In genomic region chr16:81585785-81586184, GRCh38 we compare ENCODE assay signal across 11 cellular contexts.
DNase-seq lines count a peak whose midpoint lies in the region; ATAC-seq, FAIRE-seq and TF ChIP-seq lines count a peak whose summit lies in the region.
"Had no signal": no experiment of that assay in that cellular context is flagged by ENCODE, and none has a peak within 500 bp of the region (broad histone marks: within the 10 kb centered on the region; RNA-seq: fewer than 3 reads in every experiment).

No MANE protein-coding gene starts in this region.

- H3K79me2 ChIP-seq in K562 (ENCODE audit: control insufficient read depth, insufficient read depth, low read length), result peaks cover 29% of the 10 kb centered on the region

- WGBS in K562 (ENCODE audit: insufficient coverage, low coverage, missing lambda C conversion rate), result 64% methylated on average over 8 of the region's 8 CpGs

- peak; percentile 29 for FAIRE-seq in K562 (lab: Jason Lieb, UNC)
- FAIRE-seq: G401.6 had no signal

- peak in 1 of 2 experiments; percentile 31; a peak in 1 of 4 replicates for TF ChIP-seq RAD21 in K562 (CRISPR knock-in tag; conservative IDR thresholded peaks at IDR 0.05 in 1 of 2, IDR thresholded peaks at IDR 0.05 in 1 of 2)

- H3K9me3 ChIP-seq in K562 (replicated peaks; ENCODE audit: control insufficient read depth, insufficient read depth, low read depth, low read length) (no peaks in the 10 kb centered on the region), MG63 (no peaks in the 10 kb centered on the region)

- CTCF ChIA-PET in K562 (lab: Yijun Ruan, JAX; ENCODE audit: low intra/inter-chr PET ratio), result interaction anchor here (0.6 to 2.5 kb wide), 2 partner anchors 182 to 184 kb away, joined by 3 to 15 read pairs; no protein-coding TSS in a partner anchor

- H3K27me3 ChIP-seq in K562 (ENCODE audit: control insufficient read depth in 2 of 2, insufficient read depth in 2 of 2, low read length in 2 of 2) (no peaks in the 10 kb centered on the region), MG63 (no peaks in the 10 kb centered on the region)

- H4K20me1 ChIP-seq in K562 (replicated peaks; ENCODE audit: control insufficient read depth, insufficient read depth, low read length), result peaks cover 38% of the 10 kb centered on the region; the same call in 1 of the 2 replicates

- in situ Hi-C loops in K562 (cut with MboI), result no loop called here

- H3K4me3 ChIP-seq in K562 (no peak overlapping the region), MG63 (no peak overlapping the region)
- H3K4me3 ChIP-seq: skin epidermis had no signal

- intact Hi-C loops in K562 (cut with micrococcal nuclease), result no loop called here

- TF ChIP-seq CTCF in C4-2B (conservative IDR thresholded peaks at IDR 0.05), result no peak; the same call in 1 of the 2 replicates
- TF ChIP-seq CTCF in K562 (IDR thresholded peaks at IDR 0.05 in 2 of 3, conservative IDR thresholded peaks at IDR 0.05 in 1 of 3; ENCODE audit: insufficient read depth in 2 of 3, low read depth in 1 of 3, low read length in 3 of 3), result peak; percentile 47 to 77 (median 68); a peak in 5 of 6 replicates

- no peak for TF ChIP-seq POLR2A in K562 (conservative IDR thresholded peaks at IDR 0.05)

- H3K9ac ChIP-seq in K562 (ENCODE audit: insufficient read depth in 1 of 2, low read depth in 2 of 2, low read length in 2 of 2), result peak overlapping the region in 1 of 2 experiments; percentile 83; a peak in 2 of 4 replicates

- BruUV-seq in K562 (replicated peaks; lab: Mats Ljungman, UMichigan), result no TSS peak

- POLR2A ChIA-PET in K562 (lab: Yijun Ruan, JAX), result interaction anchor here (1.0 kb wide), 1 partner anchor 49 kb away, joined by 3 read pairs; no protein-coding TSS in a partner anchor

- no peak for TF ChIP-seq EP300 in K562 (IDR thresholded peaks at IDR 0.05; ENCODE audit: low read length)

- DNase-seq in HuH-7 (ENCODE audit: low spot score), result peak; percentile 47
- peak; percentile 42 to 73 (median 62) for DNase-seq in K562 (ENCODE audit: extremely low read depth in 1 of 4, low spot score in 3 of 4)
- peak; percentile 32 for DNase-seq in left kidney (ENCODE audit: low read depth, low spot score)
- no peak for DNase-seq in T-helper 2 cell
- no peak for DNase-seq in MG63
- DNase-seq: NCI-H774 had no signal

- peaks cover 3% of the 10 kb centered on the region for H3K9me1 ChIP-seq in K562 (ENCODE audit: control insufficient read depth, insufficient read depth, low read length)

- H3K4me1 ChIP-seq in K562 (replicated peaks in 1 of 2; ENCODE audit: control insufficient read depth in 2 of 2, insufficient read depth in 2 of 2, low read length in 2 of 2), result peaks cover 7 to 15% of the 10 kb centered on the region in 2 experiments; a peak in 4 of 5 replicates

- H2AFZ ChIP-seq in K562 (ENCODE audit: low read depth, low read length), result no peak overlapping the region

- ATAC-seq in K562 (peak; percentile 66), GM18873 (IDR thresholded peaks at IDR 0.05; ENCODE audit: low FRiP score, unreplicated experiment) (no peak), HG02588 (IDR thresholded peaks at IDR 0.05; ENCODE audit: unreplicated experiment) (no peak)

- H3K36me3 ChIP-seq in K562 (ENCODE audit: control insufficient read depth, insufficient read depth, low read length) (peaks cover 4% of the 10 kb centered on the region; the same call in 1 of the 3 replicates), MG63 (peaks cover 5% of the 10 kb centered on the region)

- no peak overlapping the region for H3K4me2 ChIP-seq in K562 (ENCODE audit: insufficient read depth, low read length)

- H3K27ac ChIP-seq in C4-2B (peak overlapping the region; percentile 19; the same call in 1 of the 2 replicates), K562 (ENCODE audit: extremely low read depth, low read depth, low read length) (no peak overlapping the region)

TF ChIP-seq in K562, 482 proteins besides CTCF, POLR2A, EP300 and RAD21 (continues in another document):
- TF ChIP-seq STAT6 (CRISPR knock-in tag; IDR thresholded peaks at IDR 0.05) (no peak), HDGF (IDR thresholded peaks at IDR 0.05) (no peak), RBBP5 (IDR thresholded peaks at IDR 0.05; ENCODE audit: borderline replicate concordance, insufficient read depth, low read length, poor library complexity, severe bottlenecking) (peak; percentile 31), ZNF384 (IDR thresholded peaks at IDR 0.05; ENCODE audit: low read depth, low read length) (peak; percentile 85), U2AF1 (optimal IDR thresholded peaks at IDR 0.05; ENCODE audit: low read depth, low read length) (no peak), ATF4 (CRISPR knock-in tag; IDR thresholded peaks at IDR 0.05) (no peak), DPF2 (IDR thresholded peaks at IDR 0.05) (no peak), SMARCE1 (IDR thresholded peaks at IDR 0.05) (no peak), SMARCC2 (IDR thresholded peaks at IDR 0.05; ENCODE audit: low read depth) (no peak), FOXK2 (conservative IDR thresholded peaks at IDR 0.05 in 1 of 2, IDR thresholded peaks at IDR 0.05 in 1 of 2; ENCODE audit: low read depth in 2 of 2) (0 out of 4 replicates have a peak, but pooled peaks of 1 of the 2 experiments have one; percentile 57), XRCC5 (IDR thresholded peaks at IDR 0.05; ENCODE audit: low read depth, low read length) (no peak; the same call in 1 of the 2 replicates)
- TF ChIP-seq, protein P1, sequence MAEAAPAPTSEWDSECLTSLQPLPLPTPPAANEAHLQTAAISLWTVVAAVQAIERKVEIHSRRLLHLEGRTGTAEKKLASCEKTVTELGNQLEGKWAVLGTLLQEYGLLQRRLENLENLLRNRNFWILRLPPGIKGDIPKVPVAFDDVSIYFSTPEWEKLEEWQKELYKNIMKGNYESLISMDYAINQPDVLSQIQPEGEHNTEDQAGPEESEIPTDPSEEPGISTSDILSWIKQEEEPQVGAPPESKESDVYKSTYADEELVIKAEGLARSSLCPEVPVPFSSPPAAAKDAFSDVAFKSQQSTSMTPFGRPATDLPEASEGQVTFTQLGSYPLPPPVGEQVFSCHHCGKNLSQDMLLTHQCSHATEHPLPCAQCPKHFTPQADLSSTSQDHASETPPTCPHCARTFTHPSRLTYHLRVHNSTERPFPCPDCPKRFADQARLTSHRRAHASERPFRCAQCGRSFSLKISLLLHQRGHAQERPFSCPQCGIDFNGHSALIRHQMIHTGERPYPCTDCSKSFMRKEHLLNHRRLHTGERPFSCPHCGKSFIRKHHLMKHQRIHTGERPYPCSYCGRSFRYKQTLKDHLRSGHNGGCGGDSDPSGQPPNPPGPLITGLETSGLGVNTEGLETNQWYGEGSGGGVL (CRISPR knock-in tag; IDR thresholded peaks at IDR 0.05), result no peak
- TF ChIP-seq, protein P2, sequence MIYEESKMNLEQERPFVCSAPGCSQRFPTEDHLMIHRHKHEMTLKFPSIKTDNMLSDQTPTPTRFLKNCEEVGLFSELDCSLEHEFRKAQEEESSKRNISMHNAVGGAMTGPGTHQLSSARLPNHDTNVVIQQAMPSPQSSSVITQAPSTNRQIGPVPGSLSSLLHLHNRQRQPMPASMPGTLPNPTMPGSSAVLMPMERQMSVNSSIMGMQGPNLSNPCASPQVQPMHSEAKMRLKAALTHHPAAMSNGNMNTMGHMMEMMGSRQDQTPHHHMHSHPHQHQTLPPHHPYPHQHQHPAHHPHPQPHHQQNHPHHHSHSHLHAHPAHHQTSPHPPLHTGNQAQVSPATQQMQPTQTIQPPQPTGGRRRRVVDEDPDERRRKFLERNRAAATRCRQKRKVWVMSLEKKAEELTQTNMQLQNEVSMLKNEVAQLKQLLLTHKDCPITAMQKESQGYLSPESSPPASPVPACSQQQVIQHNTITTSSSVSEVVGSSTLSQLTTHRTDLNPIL (CRISPR knock-in tag; IDR thresholded peaks at IDR 0.05), result no peak

Comparison
In these comparisons a context has a peak if more than half of its experiments do, and no peak if none do; other contexts are left out.
1. DNase-seq: peak in HuH-7 (single experiment), K562 (4 of 4) and left kidney (single experiment); none in T-helper 2 cell (0 of 5) and MG63 (single experiment).